ENCODE assay signal across 1 cellular context in genomic region chr22:28864878-28865596, GRCh38.
TF ChIP-seq lines count a peak whose summit lies in the region.

No MANE protein-coding gene starts in this region.

TF ChIP-seq in IMR-90, 13 proteins besides CTCF, POLR2A, EP300 and RAD21:
- TF ChIP-seq RFX5 (IDR thresholded peaks at IDR 0.05; ENCODE audit: low read depth, low read length), result no peak
- TF ChIP-seq, protein P1, sequence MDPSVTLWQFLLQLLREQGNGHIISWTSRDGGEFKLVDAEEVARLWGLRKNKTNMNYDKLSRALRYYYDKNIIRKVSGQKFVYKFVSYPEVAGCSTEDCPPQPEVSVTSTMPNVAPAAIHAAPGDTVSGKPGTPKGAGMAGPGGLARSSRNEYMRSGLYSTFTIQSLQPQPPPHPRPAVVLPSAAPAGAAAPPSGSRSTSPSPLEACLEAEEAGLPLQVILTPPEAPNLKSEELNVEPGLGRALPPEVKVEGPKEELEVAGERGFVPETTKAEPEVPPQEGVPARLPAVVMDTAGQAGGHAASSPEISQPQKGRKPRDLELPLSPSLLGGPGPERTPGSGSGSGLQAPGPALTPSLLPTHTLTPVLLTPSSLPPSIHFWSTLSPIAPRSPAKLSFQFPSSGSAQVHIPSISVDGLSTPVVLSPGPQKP (IDR thresholded peaks at IDR 0.05; ENCODE audit: borderline replicate concordance, low read depth, low read length), result no peak
- TF ChIP-seq, protein P2, sequence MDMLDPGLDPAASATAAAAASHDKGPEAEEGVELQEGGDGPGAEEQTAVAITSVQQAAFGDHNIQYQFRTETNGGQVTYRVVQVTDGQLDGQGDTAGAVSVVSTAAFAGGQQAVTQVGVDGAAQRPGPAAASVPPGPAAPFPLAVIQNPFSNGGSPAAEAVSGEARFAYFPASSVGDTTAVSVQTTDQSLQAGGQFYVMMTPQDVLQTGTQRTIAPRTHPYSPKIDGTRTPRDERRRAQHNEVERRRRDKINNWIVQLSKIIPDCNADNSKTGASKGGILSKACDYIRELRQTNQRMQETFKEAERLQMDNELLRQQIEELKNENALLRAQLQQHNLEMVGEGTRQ (IDR thresholded peaks at IDR 0.05; ENCODE audit: low read depth, low read length), result no peak
- TF ChIP-seq BHLHE40 (IDR thresholded peaks at IDR 0.05; ENCODE audit: low read depth, low read length), result no peak
- TF ChIP-seq CHD1 (IDR thresholded peaks at IDR 0.05; ENCODE audit: low read depth, low read length), result no peak
- no peak for TF ChIP-seq NFE2L2 (IDR thresholded peaks at IDR 0.05; ENCODE audit: low read depth, low read length)
- no peak for TF ChIP-seq RCOR1 (IDR thresholded peaks at IDR 0.05; ENCODE audit: insufficient replicate concordance, low read length)
- no peak for TF ChIP-seq MAZ (IDR thresholded peaks at IDR 0.05; ENCODE audit: borderline replicate concordance, low read depth, low read length)
- no peak for TF ChIP-seq MAFK (IDR thresholded peaks at IDR 0.05; ENCODE audit: low read depth, low read length)
- no peak for TF ChIP-seq FOS (IDR thresholded peaks at IDR 0.05; ENCODE audit: low read depth, low read length)
- no peak for TF ChIP-seq SMC3 (IDR thresholded peaks at IDR 0.05; ENCODE audit: low read depth, low read length)
- TF ChIP-seq MXI1 (IDR thresholded peaks at IDR 0.05; ENCODE audit: borderline replicate concordance, low read depth, low read length), result no peak
- no peak for TF ChIP-seq CEBPB (IDR thresholded peaks at IDR 0.05; ENCODE audit: low read depth, low read length)
